In genomic region chr6:3885262-3886036, GRCh38 we compare ENCODE assay signal across 1 cellular context.
TF ChIP-seq lines count a peak whose summit lies in the region.

No MANE protein-coding gene starts in this region.

TF ChIP-seq in WTC11, 78 proteins besides CTCF, POLR2A, EP300 and RAD21 (continued from another document):
- TF ChIP-seq CREB1 (CRISPR knock-in tag; IDR thresholded peaks at IDR 0.05) (no peak), ZNF532 (CRISPR knock-in tag; IDR thresholded peaks at IDR 0.05; ENCODE audit: borderline replicate concordance) (no peak), NR1H2 (CRISPR knock-in tag; IDR thresholded peaks at IDR 0.05) (no peak), ELF4 (CRISPR knock-in tag; IDR thresholded peaks at IDR 0.05; ENCODE audit: low read depth) (no peak), TEAD1 (CRISPR knock-in tag; IDR thresholded peaks at IDR 0.05) (no peak), EMX1 (CRISPR knock-in tag; IDR thresholded peaks at IDR 0.05) (no peak), RORB (CRISPR knock-in tag; IDR thresholded peaks at IDR 0.05) (no peak), MLX (CRISPR knock-in tag; IDR thresholded peaks at IDR 0.05) (no peak), SP1 (CRISPR knock-in tag; conservative IDR thresholded peaks at IDR 0.05) (no peak), PREB (CRISPR knock-in tag; IDR thresholded peaks at IDR 0.05; ENCODE audit: borderline replicate concordance) (no peak)
- TF ChIP-seq, protein P1, sequence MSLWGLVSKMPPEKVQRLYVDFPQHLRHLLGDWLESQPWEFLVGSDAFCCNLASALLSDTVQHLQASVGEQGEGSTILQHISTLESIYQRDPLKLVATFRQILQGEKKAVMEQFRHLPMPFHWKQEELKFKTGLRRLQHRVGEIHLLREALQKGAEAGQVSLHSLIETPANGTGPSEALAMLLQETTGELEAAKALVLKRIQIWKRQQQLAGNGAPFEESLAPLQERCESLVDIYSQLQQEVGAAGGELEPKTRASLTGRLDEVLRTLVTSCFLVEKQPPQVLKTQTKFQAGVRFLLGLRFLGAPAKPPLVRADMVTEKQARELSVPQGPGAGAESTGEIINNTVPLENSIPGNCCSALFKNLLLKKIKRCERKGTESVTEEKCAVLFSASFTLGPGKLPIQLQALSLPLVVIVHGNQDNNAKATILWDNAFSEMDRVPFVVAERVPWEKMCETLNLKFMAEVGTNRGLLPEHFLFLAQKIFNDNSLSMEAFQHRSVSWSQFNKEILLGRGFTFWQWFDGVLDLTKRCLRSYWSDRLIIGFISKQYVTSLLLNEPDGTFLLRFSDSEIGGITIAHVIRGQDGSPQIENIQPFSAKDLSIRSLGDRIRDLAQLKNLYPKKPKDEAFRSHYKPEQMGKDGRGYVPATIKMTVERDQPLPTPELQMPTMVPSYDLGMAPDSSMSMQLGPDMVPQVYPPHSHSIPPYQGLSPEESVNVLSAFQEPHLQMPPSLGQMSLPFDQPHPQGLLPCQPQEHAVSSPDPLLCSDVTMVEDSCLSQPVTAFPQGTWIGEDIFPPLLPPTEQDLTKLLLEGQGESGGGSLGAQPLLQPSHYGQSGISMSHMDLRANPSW (CRISPR knock-in tag; conservative IDR thresholded peaks at IDR 0.05; ENCODE audit: low read depth), result no peak
- TF ChIP-seq, protein P2, sequence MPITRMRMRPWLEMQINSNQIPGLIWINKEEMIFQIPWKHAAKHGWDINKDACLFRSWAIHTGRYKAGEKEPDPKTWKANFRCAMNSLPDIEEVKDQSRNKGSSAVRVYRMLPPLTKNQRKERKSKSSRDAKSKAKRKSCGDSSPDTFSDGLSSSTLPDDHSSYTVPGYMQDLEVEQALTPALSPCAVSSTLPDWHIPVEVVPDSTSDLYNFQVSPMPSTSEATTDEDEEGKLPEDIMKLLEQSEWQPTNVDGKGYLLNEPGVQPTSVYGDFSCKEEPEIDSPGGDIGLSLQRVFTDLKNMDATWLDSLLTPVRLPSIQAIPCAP (CRISPR knock-in tag; IDR thresholded peaks at IDR 0.05), result no peak
- TF ChIP-seq, protein P3, sequence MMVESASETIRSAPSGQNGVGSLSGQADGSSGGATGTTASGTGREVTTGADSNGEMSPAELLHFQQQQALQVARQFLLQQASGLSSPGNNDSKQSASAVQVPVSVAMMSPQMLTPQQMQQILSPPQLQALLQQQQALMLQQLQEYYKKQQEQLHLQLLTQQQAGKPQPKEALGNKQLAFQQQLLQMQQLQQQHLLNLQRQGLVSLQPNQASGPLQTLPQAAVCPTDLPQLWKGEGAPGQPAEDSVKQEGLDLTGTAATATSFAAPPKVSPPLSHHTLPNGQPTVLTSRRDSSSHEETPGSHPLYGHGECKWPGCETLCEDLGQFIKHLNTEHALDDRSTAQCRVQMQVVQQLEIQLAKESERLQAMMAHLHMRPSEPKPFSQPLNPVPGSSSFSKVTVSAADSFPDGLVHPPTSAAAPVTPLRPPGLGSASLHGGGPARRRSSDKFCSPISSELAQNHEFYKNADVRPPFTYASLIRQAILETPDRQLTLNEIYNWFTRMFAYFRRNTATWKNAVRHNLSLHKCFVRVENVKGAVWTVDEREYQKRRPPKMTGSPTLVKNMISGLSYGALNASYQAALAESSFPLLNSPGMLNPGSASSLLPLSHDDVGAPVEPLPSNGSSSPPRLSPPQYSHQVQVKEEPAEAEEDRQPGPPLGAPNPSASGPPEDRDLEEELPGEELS (CRISPR knock-in tag; IDR thresholded peaks at IDR 0.05), result no peak
- TF ChIP-seq, protein P4, sequence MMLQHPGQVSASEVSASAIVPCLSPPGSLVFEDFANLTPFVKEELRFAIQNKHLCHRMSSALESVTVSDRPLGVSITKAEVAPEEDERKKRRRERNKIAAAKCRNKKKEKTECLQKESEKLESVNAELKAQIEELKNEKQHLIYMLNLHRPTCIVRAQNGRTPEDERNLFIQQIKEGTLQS (CRISPR knock-in tag; conservative IDR thresholded peaks at IDR 0.05), result no peak
- TF ChIP-seq, protein P5, sequence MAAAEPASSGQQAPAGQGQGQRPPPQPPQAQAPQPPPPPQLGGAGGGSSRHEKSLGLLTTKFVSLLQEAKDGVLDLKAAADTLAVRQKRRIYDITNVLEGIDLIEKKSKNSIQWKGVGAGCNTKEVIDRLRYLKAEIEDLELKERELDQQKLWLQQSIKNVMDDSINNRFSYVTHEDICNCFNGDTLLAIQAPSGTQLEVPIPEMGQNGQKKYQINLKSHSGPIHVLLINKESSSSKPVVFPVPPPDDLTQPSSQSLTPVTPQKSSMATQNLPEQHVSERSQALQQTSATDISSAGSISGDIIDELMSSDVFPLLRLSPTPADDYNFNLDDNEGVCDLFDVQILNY (CRISPR knock-in tag; IDR thresholded peaks at IDR 0.05), result no peak
